In the genomic region with DNA sequence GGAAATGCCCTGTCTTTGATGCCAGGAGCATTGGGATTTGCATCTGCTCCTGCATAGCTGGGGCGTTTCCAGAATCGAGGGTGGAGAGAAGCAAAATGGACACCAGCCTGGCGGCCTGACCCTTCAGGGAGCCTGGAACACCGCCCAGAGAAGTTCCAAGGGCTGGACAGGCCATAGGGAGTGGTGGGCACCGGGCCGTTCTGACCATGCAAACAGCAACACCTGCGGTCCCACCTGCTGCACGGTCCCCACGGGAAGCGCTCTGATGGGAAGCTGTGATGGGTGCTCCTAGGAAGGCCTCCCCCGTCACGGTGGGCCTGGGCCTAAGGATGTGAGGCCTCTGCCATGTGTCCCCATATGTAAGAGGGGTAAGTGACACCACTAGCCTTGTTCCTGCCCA, we compare ENCODE assay signal across 31 cellular contexts.
"Had no signal": no experiment of that assay in that cellular context is flagged by ENCODE, and none has a peak within 500 bp of the region (broad histone marks: within the 10 kb centered on the region; RNA-seq: fewer than 3 reads in every experiment).

No MANE protein-coding gene starts in this region.

- H3K4me1 ChIP-seq: ascending aorta had no signal

- DNase-seq: activated CD4-positive, alpha-beta memory T cell treated with anti-CD3 and anti-CD28 coated beads for 36 hours; activated CD4-positive, alpha-beta T cell treated with anti-CD3 and anti-CD28 coated beads for 36 hours; activated CD4-positive, alpha-beta T cell treated with anti-CD3 and anti-CD28 coated beads, Interleukin-2, amount 10 ng/mL, durations not matched to agents 24 days and 14 days; activated CD4-positive, CD25-positive, alpha-beta regulatory T cell; activated CD4-positive, CD25-positive, alpha-beta regulatory T cell treated with anti-CD3 and anti-CD28 coated beads, Interleukin-2, amount 50 U/mL, for 72 hours; activated CD8-positive, alpha-beta memory T cell treated with anti-CD3 and anti-CD28 coated beads, Interleukin-2, amount 10 ng/mL, durations not matched to agents 7 days and 5 days; activated CD8-positive, alpha-beta memory T cell treated with anti-CD3 and anti-CD28 coated beads, Interleukin-2, amount 50 U/mL, for 4 hours; activated CD8-positive, alpha-beta T cell treated with anti-CD3 and anti-CD28 coated beads, Interleukin-2, amount 10 ng/mL, durations not matched to agents 7 days and 5 days; activated effector memory CD4-positive, alpha-beta T cell treated with anti-CD3 and anti-CD28 coated beads, Interleukin-2, amount 50 U/mL, for 16 hours; activated naive CD4-positive, alpha-beta T cell treated with anti-CD3 and anti-CD28 coated beads for 36 hours; activated naive CD8-positive, alpha-beta T cell treated with anti-CD3 and anti-CD28 coated beads, Interleukin-2, amount 10 ng/mL, durations not matched to agents 7 days and 5 days; activated T-cell treated with anti-CD3 and anti-CD28 coated beads, Interleukin-2, amount 50 U/mL, for 1 hour; activated T-cell treated with anti-CD3 and anti-CD28 coated beads, Interleukin-2, amount 50 U/mL, for 48 hours; brain microvascular endothelial cell; dorsolateral prefrontal cortex; effector memory CD4-positive, alpha-beta T cell; endodermal cell; foreskin keratinocyte; gastrocnemius medialis; glutamatergic neuron; heart left ventricle; T-helper 2 cell had no signal

- H3K27me3 ChIP-seq: ascending aorta, brain microvascular endothelial cell, foreskin keratinocyte, gastrocnemius medialis, heart left ventricle had no signal

- H3K27ac ChIP-seq: ascending aorta, brain microvascular endothelial cell, coronary artery, dorsolateral prefrontal cortex, foreskin keratinocyte, gastrocnemius medialis, heart left ventricle had no signal

- H3K4me1 Mint-ChIP-seq: central memory CD8-positive, alpha-beta T cell had no signal

- H3K36me3 Mint-ChIP-seq: activated CD4-positive, alpha-beta memory T cell treated with anti-CD3 and anti-CD28 coated beads for 36 hours; activated CD8-positive, alpha-beta memory T cell treated with anti-CD3 and anti-CD28 coated beads, Interleukin-2, amount 10 ng/mL, durations not matched to agents 7 days and 5 days; activated naive CD8-positive, alpha-beta T cell treated with anti-CD3 and anti-CD28 coated beads, Interleukin-2, amount 10 ng/mL, durations not matched to agents 7 days and 5 days had no signal

- H3K4me3 Mint-ChIP-seq: activated CD4-positive, alpha-beta memory T cell treated with anti-CD3 and anti-CD28 coated beads for 36 hours; activated CD4-positive, alpha-beta T cell treated with anti-CD3 and anti-CD28 coated beads for 36 hours; activated CD4-positive, alpha-beta T cell treated with anti-CD3 and anti-CD28 coated beads, Interleukin-2, amount 10 ng/mL, durations not matched to agents 24 days and 14 days; activated CD8-positive, alpha-beta memory T cell treated with anti-CD3 and anti-CD28 coated beads, Interleukin-2, amount 10 ng/mL, durations not matched to agents 7 days and 5 days; activated CD8-positive, alpha-beta T cell treated with anti-CD3 and anti-CD28 coated beads, Interleukin-2, amount 10 ng/mL, durations not matched to agents 7 days and 5 days; activated naive CD4-positive, alpha-beta T cell treated with anti-CD3 and anti-CD28 coated beads for 36 hours; activated naive CD8-positive, alpha-beta T cell treated with anti-CD3 and anti-CD28 coated beads, Interleukin-2, amount 10 ng/mL, durations not matched to agents 7 days and 5 days; activated T-helper 1 cell treated with anti-CD3 and anti-CD28 coated beads, Interleukin-12 subunit alpha, Interleukin-12 subunit beta, Interleukin-2, Interleukin-4 antibody, amounts not matched to agents 30 ng/mL and 10 ng/mL and 1 ng/mL, durations not matched to agents 14 hours and 24 hours and 36 hours; central memory CD8-positive, alpha-beta T cell; dendritic cell treated with granulocyte-macrophage colony-stimulating factor and Interleukin-4, amounts not matched to agents 40 ng/mL and 50 ng/mL, for 4 days; endodermal cell had no signal

- FAIRE-seq: bronchial epithelial cell had no signal

- ATAC-seq: activated CD4-positive, alpha-beta T cell treated with anti-CD3 and anti-CD28 coated beads for 36 hours; activated CD8-positive, alpha-beta memory T cell treated with anti-CD3 and anti-CD28 coated beads, Interleukin-2, amount 10 ng/mL, durations not matched to agents 7 days and 5 days; activated CD8-positive, alpha-beta T cell treated with anti-CD3 and anti-CD28 coated beads, Interleukin-2, amount 10 ng/mL, durations not matched to agents 7 days and 5 days; activated naive CD4-positive, alpha-beta T cell treated with anti-CD3 and anti-CD28 coated beads, Interleukin-2, amount 50 U/mL, for 72 hours; esophagus mucosa; foreskin keratinocyte; gastrocnemius medialis; heart left ventricle had no signal

- H3K36me3 ChIP-seq: ascending aorta, brain microvascular endothelial cell, gastrocnemius medialis, heart left ventricle had no signal

- H3K27ac Mint-ChIP-seq: activated CD4-positive, alpha-beta memory T cell treated with anti-CD3 and anti-CD28 coated beads for 36 hours; activated CD4-positive, alpha-beta T cell treated with anti-CD3 and anti-CD28 coated beads for 36 hours; activated CD4-positive, alpha-beta T cell treated with anti-CD3 and anti-CD28 coated beads, Interleukin-2, amount 10 ng/mL, durations not matched to agents 24 days and 14 days; activated CD8-positive, alpha-beta memory T cell treated with anti-CD3 and anti-CD28 coated beads, Interleukin-2, amount 10 ng/mL, durations not matched to agents 7 days and 5 days; activated CD8-positive, alpha-beta T cell treated with anti-CD3 and anti-CD28 coated beads, Interleukin-2, amount 10 ng/mL, durations not matched to agents 7 days and 5 days; activated naive CD4-positive, alpha-beta T cell treated with anti-CD3 and anti-CD28 coated beads for 36 hours; activated naive CD8-positive, alpha-beta T cell treated with anti-CD3 and anti-CD28 coated beads, Interleukin-2, amount 10 ng/mL, durations not matched to agents 7 days and 5 days; activated T-helper 1 cell treated with anti-CD3 and anti-CD28 coated beads, Interleukin-12 subunit alpha, Interleukin-12 subunit beta, Interleukin-2, Interleukin-4 antibody, amounts not matched to agents 30 ng/mL and 10 ng/mL and 1 ng/mL, durations not matched to agents 14 hours and 24 hours and 36 hours; activated T-helper 2 cell treated with anti-CD3 and anti-CD28 coated beads, Interferon-gamma antibody, Interleukin-2, Interleukin-4, amounts not matched to agents 10 μg/mL and 5 μg/mL and 100 μg/mL, durations not matched to agents 14 hours and 24 hours and 36 hours; dendritic cell treated with granulocyte-macrophage colony-stimulating factor and Interleukin-4, amounts not matched to agents 40 ng/mL and 50 ng/mL, for 4 days; endodermal cell had no signal

- H3K27me3 Mint-ChIP-seq: activated CD4-positive, alpha-beta T cell treated with anti-CD3 and anti-CD28 coated beads, Interleukin-2, amount 10 ng/mL, durations not matched to agents 24 days and 14 days; activated naive CD8-positive, alpha-beta T cell treated with anti-CD3 and anti-CD28 coated beads, Interleukin-2, amount 10 ng/mL, durations not matched to agents 7 days and 5 days had no signal

- H3K4me3 ChIP-seq: ascending aorta, coronary artery, dorsolateral prefrontal cortex, gastrocnemius medialis, heart left ventricle had no signal

- H3K9me3 Mint-ChIP-seq: activated CD4-positive, alpha-beta memory T cell treated with anti-CD3 and anti-CD28 coated beads for 36 hours; activated naive CD4-positive, alpha-beta T cell treated with anti-CD3 and anti-CD28 coated beads for 36 hours; activated naive CD8-positive, alpha-beta T cell treated with anti-CD3 and anti-CD28 coated beads, Interleukin-2, amount 10 ng/mL, durations not matched to agents 7 days and 5 days; activated T-helper 1 cell treated with anti-CD3 and anti-CD28 coated beads, Interleukin-12 subunit alpha, Interleukin-12 subunit beta, Interleukin-2, Interleukin-4 antibody, amounts not matched to agents 30 ng/mL and 10 ng/mL and 1 ng/mL, durations not matched to agents 14 hours and 24 hours and 36 hours; activated T-helper 2 cell treated with anti-CD3 and anti-CD28 coated beads, Interferon-gamma antibody, Interleukin-2, Interleukin-4, amounts not matched to agents 10 μg/mL and 5 μg/mL and 100 μg/mL, durations not matched to agents 14 hours and 24 hours and 36 hours; central memory CD8-positive, alpha-beta T cell; dendritic cell treated with granulocyte-macrophage colony-stimulating factor and Interleukin-4, amounts not matched to agents 40 ng/mL and 50 ng/mL, for 4 days; endodermal cell had no signal

- H3K9me3 ChIP-seq: ascending aorta, gastrocnemius medialis, heart left ventricle had no signal
